ENCODE assay signal across 19 cellular contexts in genomic region chr4:75248770-75249467, GRCh38.
A peak's percentile ranks its signal among the peaks of the same experiment; 100 is the strongest.
DNase-seq lines count a peak whose midpoint lies in the region; ATAC-seq, FAIRE-seq and TF ChIP-seq lines count a peak whose summit lies in the region.
"Had no signal": no experiment of that assay in that cellular context is flagged by ENCODE, and none has a peak within 500 bp of the region (broad histone marks: within the 10 kb centered on the region; RNA-seq: fewer than 3 reads in every experiment).

No MANE protein-coding gene starts in this region.

- TF ChIP-seq POLR2A in endothelial cell of umbilical vein (IDR thresholded peaks at IDR 0.05; ENCODE audit: low read depth, low read length) = no peak

- H3K27ac Mint-ChIP-seq in progenitor cell of endocrine pancreas = peak overlapping the region; percentile 38
- H3K27ac Mint-ChIP-seq: activated CD8-positive, alpha-beta T cell treated with anti-CD3 and anti-CD28 coated beads for 36 hours; endodermal cell; natural killer cell had no signal

- no peaks in the 10 kb centered on the region for H3K9me3 Mint-ChIP-seq in progenitor cell of endocrine pancreas (ENCODE audit: low read depth)
- H3K9me3 Mint-ChIP-seq: endodermal cell had no signal

- BruUV-seq in endothelial cell of umbilical vein (replicated peaks; lab: Mats Ljungman, UMichigan) = TSS peak; percentile 50

- H3K27ac ChIP-seq in endothelial cell of umbilical vein (ENCODE audit: insufficient read depth, low read depth, low read length) = peak overlapping the region; percentile 57
- H3K27ac ChIP-seq: C4-2B, sigmoid colon, SJSA1 had no signal

- CTCF ChIA-PET in endothelial cell of umbilical vein (lab: Charles Lee) (interaction anchor here (1.2 kb wide), 1 partner anchor 41 kb away, joined by 3 read pairs; no protein-coding TSS in a partner anchor), GM10248 (lab: Yijun Ruan, JAX) (interaction anchor here (1.1 kb wide), 1 partner anchor 66 kb away, joined by 4 read pairs; no protein-coding TSS in a partner anchor)

- H4K20me1 ChIP-seq in endothelial cell of umbilical vein (replicated peaks; ENCODE audit: control insufficient read depth, extremely low read depth, insufficient read depth, low read length) = no peaks in the 10 kb centered on the region

- H3K9me3 ChIP-seq in endothelial cell of umbilical vein (replicated peaks; ENCODE audit: control insufficient read depth, insufficient read depth, low read length) = no peaks in the 10 kb centered on the region
- H3K9me3 ChIP-seq: HAP-1, sigmoid colon, SJSA1 had no signal

- dilution Hi-C loops in endothelial cell of umbilical vein (cut with MboI; ENCODE audit: extremely low pct_ligation_motif_present, low sequenced_read_pairs) = no loop called here

- peak overlapping the region; percentile 74 for H3K4me2 ChIP-seq in endothelial cell of umbilical vein (ENCODE audit: insufficient read depth, low read length)

- peaks cover 16% of the 10 kb centered on the region for H3K4me1 ChIP-seq in endothelial cell of umbilical vein (ENCODE audit: control insufficient read depth, extremely low read depth, insufficient read depth, low read length)

- H3K36me3 ChIP-seq in endothelial cell of umbilical vein (ENCODE audit: control insufficient read depth in 2 of 2, extremely low read depth in 1 of 2, insufficient read depth in 2 of 2, low read length in 2 of 2) = no peaks in the 10 kb centered on the region
- H3K36me3 ChIP-seq: HAP-1, sigmoid colon, SJSA1 had no signal

- no peak overlapping the region for H3K4me3 ChIP-seq in endothelial cell of umbilical vein (replicated peaks in 1 of 3; ENCODE audit: insufficient read depth in 1 of 3, low read depth in 1 of 3, low read length in 3 of 3)
- H3K4me3 ChIP-seq: HAP-1, sigmoid colon, SJSA1 had no signal

- no peak overlapping the region for H3K9ac ChIP-seq in endothelial cell of umbilical vein (replicated peaks; ENCODE audit: extremely low read depth, insufficient read depth, low read length)

- no peaks in the 10 kb centered on the region for H3K27me3 Mint-ChIP-seq in progenitor cell of endocrine pancreas
- H3K27me3 Mint-ChIP-seq: activated CD8-positive, alpha-beta T cell treated with anti-CD3 and anti-CD28 coated beads for 36 hours had no signal

- intact Hi-C loops in endothelial cell of umbilical vein (cut with micrococcal nuclease) = no loop called here

- no peak for ATAC-seq in GM18907 (IDR thresholded peaks at IDR 0.05; ENCODE audit: unreplicated experiment)
- ATAC-seq: activated CD8-positive, alpha-beta T cell treated with anti-CD3 and anti-CD28 coated beads for 36 hours; natural killer cell had no signal

- H3K27me3 ChIP-seq in endothelial cell of umbilical vein (ENCODE audit: control insufficient read depth in 2 of 2, insufficient read depth in 2 of 2, low read length in 2 of 2) = no peaks in the 10 kb centered on the region
- H3K27me3 ChIP-seq: sigmoid colon, SJSA1 had no signal

- H3K79me2 ChIP-seq in endothelial cell of umbilical vein (ENCODE audit: control insufficient read depth, insufficient read depth, low read length) = no peaks in the 10 kb centered on the region

- POLR2A ChIA-PET in endothelial cell of umbilical vein (lab: Charles Lee) (no interaction called here), GM10248 (lab: Yijun Ruan, JAX) (no interaction called here)

- H3K4me3 Mint-ChIP-seq in progenitor cell of endocrine pancreas (ENCODE audit: low read depth) = no peak overlapping the region
- H3K4me3 Mint-ChIP-seq: activated CD8-positive, alpha-beta T cell treated with anti-CD3 and anti-CD28 coated beads for 36 hours; endodermal cell; natural killer cell had no signal

- H3K36me3 Mint-ChIP-seq in progenitor cell of endocrine pancreas (ENCODE audit: insufficient read depth) = no peaks in the 10 kb centered on the region
- H3K36me3 Mint-ChIP-seq: natural killer cell had no signal

- peak overlapping the region; percentile 23 for H2AFZ ChIP-seq in endothelial cell of umbilical vein (ENCODE audit: low read depth, low read length)

- TF ChIP-seq CTCF in endothelial cell of umbilical vein (IDR thresholded peaks at IDR 0.05; ENCODE audit: extremely low read depth in 1 of 2, insufficient read depth in 1 of 2, low read depth in 1 of 2, low read length in 2 of 2) (no peak), progenitor cell of endocrine pancreas (IDR thresholded peaks at IDR 0.05; ENCODE audit: unreplicated experiment) (no peak), GM10248 (IDR thresholded peaks at IDR 0.05; ENCODE audit: control extremely low read depth, extremely low read depth, low read depth, missing control alignments) (no peak)

- DNase-seq in H4 (ENCODE audit: low spot score) = peak; percentile 82
- DNase-seq in NCI-H748 (lab: John Stamatoyannopoulos, UW; ENCODE audit: unreplicated experiment) = peak; percentile 87
- DNase-seq in endothelial cell of umbilical vein (ENCODE audit: low read depth, low spot score) = peak; percentile 61
- DNase-seq in progenitor cell of endocrine pancreas (ENCODE audit: low spot score, unreplicated experiment) = no peak
- no peak for DNase-seq in GM10248 (ENCODE audit: extremely low spot score)
- DNase-seq in RPMI8226 = no peak
- DNase-seq: activated CD8-positive, alpha-beta T cell treated with anti-CD3 and anti-CD28 coated beads for 36 hours; activated gamma-delta T cell treated with Interleukin-2 at 50 U/mL for 16 hours; endodermal cell; glutamatergic neuron; kidney; MV-4-11; natural killer cell; sigmoid colon; stimulated activated naive CD4-positive, alpha-beta T cell treated with Interleukin-2 at 50 U/mL for 16 hours had no signal

- FAIRE-seq in endothelial cell of umbilical vein (lab: Jason Lieb, UNC) = peak; percentile 74
- FAIRE-seq: kidney had no signal

- H3K4me1 Mint-ChIP-seq in progenitor cell of endocrine pancreas (ENCODE audit: low read depth) = peaks cover 17% of the 10 kb centered on the region
- H3K4me1 Mint-ChIP-seq: endodermal cell, natural killer cell had no signal

- H3K9me1 ChIP-seq in endothelial cell of umbilical vein (replicated peaks; ENCODE audit: control insufficient read depth, extremely low read depth, insufficient read depth, low read length) = no peaks in the 10 kb centered on the region

TF ChIP-seq in endothelial cell of umbilical vein, 7 proteins besides CTCF, POLR2A, EP300 and RAD21:
- TF ChIP-seq MAX (IDR thresholded peaks at IDR 0.05; ENCODE audit: insufficient read depth, insufficient read length) (no peak), POLR2AphosphoS5 (IDR thresholded peaks at IDR 0.05; ENCODE audit: insufficient read depth, low read depth, low read length) (no peak), MYC (IDR thresholded peaks at IDR 0.05; ENCODE audit: low read depth, low read length) (no peak), EZH2 (IDR thresholded peaks at IDR 0.05; ENCODE audit: borderline replicate concordance, low read depth, low read length, severe bottlenecking) (no peak), JUN (IDR thresholded peaks at IDR 0.05; ENCODE audit: borderline replicate concordance, insufficient read depth, insufficient read length, low read depth) (peak; percentile 44), GATA2 (IDR thresholded peaks at IDR 0.05; ENCODE audit: insufficient read depth, insufficient read length, low read depth, low read length) (peak; percentile 78), FOS (IDR thresholded peaks at IDR 0.05; ENCODE audit: borderline replicate concordance, insufficient read depth, low read length) (peak; percentile 33)

Comparison
In these comparisons a context has a peak if more than half of its experiments do, and no peak if none do; other contexts are left out.
1. DNase-seq: peak in H4 (single experiment), NCI-H748 (single experiment) and endothelial cell of umbilical vein (single experiment); none in progenitor cell of endocrine pancreas (single experiment), GM10248 (single experiment) and RPMI8226 (single experiment).